In genomic region chr10:59831658-59832503, GRCh38 we compare ENCODE assay signal across 1 cellular context.
TF ChIP-seq lines count a peak whose summit lies in the region.

No MANE protein-coding gene starts in this region.

TF ChIP-seq in K562, 482 proteins besides CTCF, POLR2A, EP300 and RAD21 (continued from another document):
- TF ChIP-seq ZBTB40 (IDR thresholded peaks at IDR 0.05) (peak; percentile 70; the same call in 1 of the 2 replicates), ZBTB40 (CRISPR knock-in tag; IDR thresholded peaks at IDR 0.05) (no peak), PML (IDR thresholded peaks at IDR 0.05; ENCODE audit: low read length) (peak; percentile 72; the same call in 1 of the 2 replicates), ZZZ3 (IDR thresholded peaks at IDR 0.05) (no peak), FOXM1 (IDR thresholded peaks at IDR 0.05; ENCODE audit: low read depth) (peak; percentile 16; the same call in 1 of the 2 replicates), FOXM1 (CRISPR knock-in tag; IDR thresholded peaks at IDR 0.05; ENCODE audit: low read depth) (no peak), KHSRP (IDR thresholded peaks at IDR 0.05) (no peak), PURB (CRISPR knock-in tag; IDR thresholded peaks at IDR 0.05; ENCODE audit: low read depth) (no peak), CGGBP1 (CRISPR knock-in tag; IDR thresholded peaks at IDR 0.05) (no peak), HNRNPH1 (optimal IDR thresholded peaks at IDR 0.05; ENCODE audit: low read depth, low read length) (no peak), HINFP (tag; conservative IDR thresholded peaks at IDR 0.05; ENCODE audit: low read depth) (no peak), FOXA3 (CRISPR knock-in tag; conservative IDR thresholded peaks at IDR 0.05 in 1 of 2, IDR thresholded peaks at IDR 0.05 in 1 of 2) (peak in 1 of 2 experiments; percentile 82; a peak in 2 of 4 replicates), TRIM25 (IDR thresholded peaks at IDR 0.05; ENCODE audit: borderline replicate concordance) (no peak), ZNF354B (CRISPR knock-in tag; IDR thresholded peaks at IDR 0.05) (no peak), EHMT2 (IDR thresholded peaks at IDR 0.05) (no peak), PKNOX1 (IDR thresholded peaks at IDR 0.05) (peak; percentile 89), SMARCA4 (IDR thresholded peaks at IDR 0.05) (peak; percentile 39; the same call in 1 of the 2 replicates), ARID1B (IDR thresholded peaks at IDR 0.05) (peak; percentile 74; the same call in 1 of the 2 replicates), TEAD4 (IDR thresholded peaks at IDR 0.05; ENCODE audit: low read length) (peak; percentile 88; the same call in 1 of the 2 replicates), TEAD4 (CRISPR knock-in tag; IDR thresholded peaks at IDR 0.05; ENCODE audit: borderline replicate concordance) (no peak), HCFC1 (IDR thresholded peaks at IDR 0.05; ENCODE audit: low read depth, low read length) (no peak), CBFA2T3 (IDR thresholded peaks at IDR 0.05) (peak; percentile 39; the same call in 1 of the 2 replicates), ZFP36 (IDR thresholded peaks at IDR 0.05; ENCODE audit: low read depth, low read length, partially characterized antibody) (no peak), SMAD3 (CRISPR knock-in tag; conservative IDR thresholded peaks at IDR 0.05) (0 out of 2 replicates have a peak, but pooled peaks have one; percentile 62), EGR1 (conservative IDR thresholded peaks at IDR 0.05) (no peak), MEF2D (tag; conservative IDR thresholded peaks at IDR 0.05; ENCODE audit: low read depth) (no peak), ZNF224 (CRISPR knock-in tag; IDR thresholded peaks at IDR 0.05) (no peak), ELF4 (CRISPR knock-in tag; IDR thresholded peaks at IDR 0.05) (no peak), ATF4 (CRISPR knock-in tag; IDR thresholded peaks at IDR 0.05) (peak; percentile 25; the same call in 1 of the 2 replicates), LEF1 (IDR thresholded peaks at IDR 0.05) (peak; percentile 25; the same call in 1 of the 2 replicates), SIN3B (IDR thresholded peaks at IDR 0.05; ENCODE audit: low read depth) (no peak), MAZ (CRISPR knock-in tag; conservative IDR thresholded peaks at IDR 0.05 in 1 of 2, IDR thresholded peaks at IDR 0.05 in 1 of 2) (peak in 1 of 2 experiments; percentile 52; a peak in 1 of 4 replicates), ZNF398 (CRISPR knock-in tag; IDR thresholded peaks at IDR 0.05) (no peak), NCOA6 (IDR thresholded peaks at IDR 0.05) (no peak), RNF2 (IDR thresholded peaks at IDR 0.05) (no peak)
